In genomic region chr7:142112086-142112485, GRCh38 we compare ENCODE assay signal across 21 cellular contexts. TPM values are rescaled to one million over a fixed set of nuclear protein-coding genes. Genes with fewer than 3 reads are reported as not detected.
"Had no signal": no experiment of that assay in that cellular context is flagged by ENCODE, and none has a peak within 500 bp of the region (broad histone marks: within the 10 kb centered on the region; RNA-seq: fewer than 3 reads in every experiment).

No MANE protein-coding gene starts in this region.

- H3K36me3 ChIP-seq: heart left ventricle, sigmoid colon, stomach, upper lobe of right lung had no signal

- ATAC-seq: activated CD8-positive, alpha-beta T cell treated with anti-CD3 and anti-CD28 coated beads, Interleukin-2, amount 10 ng/mL, durations not matched to agents 7 days and 5 days; activated naive CD4-positive, alpha-beta T cell treated with anti-CD3 and anti-CD28 coated beads, Interleukin-2, amount 50 U/mL, for 72 hours; activated T-cell treated with anti-CD3 and anti-CD28 coated beads, Interleukin-2, amount 50 U/mL, for 72 hours; foreskin keratinocyte; heart left ventricle; left ventricle myocardium superior; upper lobe of right lung had no signal

- H3K4me1 ChIP-seq: foreskin keratinocyte, heart left ventricle, sigmoid colon, stomach, testis, upper lobe of right lung had no signal

- H3K4me3 ChIP-seq: coronary artery, heart left ventricle, sigmoid colon, stomach, testis, upper lobe of right lung had no signal

- H3K27ac ChIP-seq: coronary artery, foreskin keratinocyte, heart left ventricle, sigmoid colon, stomach, testis, upper lobe of right lung had no signal

- DNase-seq: activated B cell treated with CpG ODN at 0.5 μM for 24 hours; activated CD4-positive, alpha-beta T cell treated with anti-CD3 and anti-CD28 coated beads for 48 hours; activated CD8-positive, alpha-beta memory T cell treated with anti-CD3 and anti-CD28 coated beads, Interleukin-2, amount 50 U/mL, for 48 hours; activated CD8-positive, alpha-beta T cell treated with anti-CD3 and anti-CD28 coated beads, Interleukin-2, amount 10 ng/mL, durations not matched to agents 7 days and 5 days; activated gamma-delta T cell; activated T-cell treated with anti-CD3 and anti-CD28 coated beads, Interleukin-2, amount 50 U/mL, for 72 hours; caudate nucleus; effector CD8-positive, alpha-beta T cell; foreskin keratinocyte; heart left ventricle; left ventricle myocardium superior; sigmoid colon; stimulated activated CD4-positive, alpha-beta T cell treated with anti-CD3 and anti-CD28 coated beads, Interleukin-1b, Interleukin-23, amount 100 ng/mL, for 48 hours; stomach; T-helper 2 cell; testis; upper lobe of right lung had no signal

- H3K27me3 ChIP-seq: foreskin keratinocyte, sigmoid colon, stomach, testis, upper lobe of right lung had no signal

- H3K9me3 ChIP-seq: heart left ventricle, sigmoid colon, stomach, testis, upper lobe of right lung had no signal

RNA-seq across cellular contexts. Expression of gene MGAM2, which starts 0.6 kb away (rescaled TPM):
- total RNA-seq: activated B cell treated with CpG ODN at 0.5 μM for 24 hours; activated CD8-positive, alpha-beta T cell treated with anti-CD3 and anti-CD28 coated beads, Interleukin-2, amount 10 ng/mL, durations not matched to agents 7 days and 5 days; activated naive CD4-positive, alpha-beta T cell treated with anti-CD3 and anti-CD28 coated beads, Interleukin-2, amount 50 U/mL, for 72 hours; foreskin keratinocyte; myocyte; osteocyte had no signal
- polyA plus RNA-seq: foreskin keratinocyte had no signal
